ENCODE assay signal across 8 cellular contexts in genomic region chr12:6723607-6724408, GRCh38. TPM values are rescaled to one million over a fixed set of nuclear protein-coding genes. Genes with fewer than 3 reads are reported as not detected.
DNase-seq lines count a peak whose midpoint lies in the region; ATAC-seq and TF ChIP-seq lines count a peak whose summit lies in the region.

COPS7A (plus strand) TSS chr12:6724046; CDS start chr12:6724657, 611 bp downstream.

- H3K36me3 ChIP-seq in KMS-11 (ENCODE audit: insufficient read depth) (no peaks in the 10 kb centered on the region), Peyer's patch (peaks cover 0 to 15% (median 0%) of the 10 kb centered on the region in 3 donors), esophagus (ENCODE audit: control insufficient read depth in 2 of 2, insufficient read depth in 2 of 2, low read length in 1 of 2) (peaks cover 0 to 7% of the 10 kb centered on the region in 2 donors), mucosa of stomach (ENCODE audit: control insufficient read depth, insufficient read depth, low read length) (no peaks in the 10 kb centered on the region)

- H3K9me3 ChIP-seq in Peyer's patch (no peaks in the 10 kb centered on the region), esophagus (ENCODE audit: control insufficient read depth in 2 of 2, insufficient read depth in 1 of 2, low read depth in 1 of 2, low read length in 1 of 2) (no peaks in the 10 kb centered on the region), mucosa of stomach (ENCODE audit: control insufficient read depth, low read length) (no peaks in the 10 kb centered on the region)

- H3K27me3 ChIP-seq in KMS-11 (ENCODE audit: insufficient read depth, low read depth) (no peaks in the 10 kb centered on the region), Peyer's patch (no peaks in the 10 kb centered on the region), esophagus (ENCODE audit: control insufficient read depth in 1 of 2, insufficient read depth in 2 of 2, low read length in 2 of 2) (no peaks in the 10 kb centered on the region), mucosa of stomach (ENCODE audit: control insufficient read depth, insufficient read depth, low read length) (no peaks in the 10 kb centered on the region)

- H3K4me2 ChIP-seq in KMS-11: peak within 1 kb of the TSS; percentile 100

- H3K9ac ChIP-seq in KMS-11 (peak within 1 kb of the TSS; percentile 76), mucosa of stomach (ENCODE audit: low read length) (peak within 1 kb of the TSS; percentile 72)

- peak; percentile 100 for DNase-seq in DMS53 treated with DMSO at 0.1 percent for 48 hours (lab: John Stamatoyannopoulos, UW; ENCODE audit: unreplicated experiment)
- DNase-seq in Peyer's patch: peak; percentile 97 to 100 (median 98)
- DNase-seq in activated T-cell treated with anti-CD3 and anti-CD28 coated beads, Interleukin-2, amount 50 U/mL, for 48 hours: peak; percentile 97
- peak; percentile 87 to 88 for DNase-seq in stimulated activated CD8-positive, alpha-beta memory T cell treated with anti-CD3 and anti-CD28 coated beads, Interleukin-7, amount 100 ng/mL, for 1 hour (ENCODE audit: low read depth in 2 of 2)

- no peaks in the 10 kb centered on the region for H4K20me1 ChIP-seq in KMS-11 (ENCODE audit: insufficient read depth)

- no peaks in the 10 kb centered on the region for H3K79me2 ChIP-seq in KMS-11 (ENCODE audit: insufficient read depth, low read depth)

- H3K4me3 ChIP-seq in KMS-11 (IDR thresholded peaks at IDR 0.05; ENCODE audit: insufficient read depth, low read depth, low read length): no peak within 1 kb of the TSS
- peak within 1 kb of the TSS; percentile 50 to 70 (median 60) for H3K4me3 ChIP-seq in Peyer's patch
- H3K4me3 ChIP-seq in esophagus (ENCODE audit: low read depth in 1 of 2, low read length in 2 of 2): peak within 1 kb of the TSS; percentile 55 to 64
- H3K4me3 ChIP-seq in mucosa of stomach (ENCODE audit: low read length): peak within 1 kb of the TSS; percentile 87

- H3K27ac ChIP-seq in KMS-11 (peak within 1 kb of the TSS; percentile 78), Peyer's patch (peak within 1 kb of the TSS; percentile 81 to 92 (median 86)), esophagus (ENCODE audit: low read depth in 2 of 2, low read length in 1 of 2) (peak within 1 kb of the TSS; percentile 68 to 94)

- WGBS in esophagus, 2 donors: 0 to 1% methylated on average over 49 of the region's 49 CpGs

- TF ChIP-seq POLR2A in Peyer's patch (IDR thresholded peaks at IDR 0.05): peak; percentile 56 to 58

- no peak for TF ChIP-seq CTCF in KMS-11 (conservative IDR thresholded peaks at IDR 0.05; ENCODE audit: low read depth, low read length)
- peak in 3 of 6 experiments; percentile 12 to 24 (median 15) for TF ChIP-seq CTCF in Peyer's patch (IDR thresholded peaks at IDR 0.05)

- H2AFZ ChIP-seq in KMS-11 (ENCODE audit: low read depth): peak within 1 kb of the TSS; percentile 88

- peak; percentile 94 for ATAC-seq in GM21737 (IDR thresholded peaks at IDR 0.05; ENCODE audit: unreplicated experiment)

- peaks cover 15% of the 10 kb centered on the region for H3K4me1 ChIP-seq in KMS-11 (ENCODE audit: low read depth, poor library complexity, severe bottlenecking)
- H3K4me1 ChIP-seq in Peyer's patch: peaks cover 0 to 10% (median 7%) of the 10 kb centered on the region in 4 donors
- peaks cover 0 to 4% of the 10 kb centered on the region in 2 donors for H3K4me1 ChIP-seq in esophagus (ENCODE audit: control insufficient read depth in 2 of 2, insufficient read depth in 2 of 2, low read length in 1 of 2)
- H3K4me1 ChIP-seq in mucosa of stomach (ENCODE audit: control insufficient read depth, insufficient read depth, low read length): peaks cover 7% of the 10 kb centered on the region

RNA-seq across cellular contexts. Expression of gene COPS7A, which starts in this region (rescaled TPM):
- total RNA-seq in Peyer's patch: 10 to 100 TPM; 38.4 to 72.6 (median 51.8) TPM
- polyA plus RNA-seq in esophagus: 10 to 100 TPM; 34.7 to 55.4 TPM
